24 cellular contexts compared by ENCODE assay signal in the genomic region with DNA sequence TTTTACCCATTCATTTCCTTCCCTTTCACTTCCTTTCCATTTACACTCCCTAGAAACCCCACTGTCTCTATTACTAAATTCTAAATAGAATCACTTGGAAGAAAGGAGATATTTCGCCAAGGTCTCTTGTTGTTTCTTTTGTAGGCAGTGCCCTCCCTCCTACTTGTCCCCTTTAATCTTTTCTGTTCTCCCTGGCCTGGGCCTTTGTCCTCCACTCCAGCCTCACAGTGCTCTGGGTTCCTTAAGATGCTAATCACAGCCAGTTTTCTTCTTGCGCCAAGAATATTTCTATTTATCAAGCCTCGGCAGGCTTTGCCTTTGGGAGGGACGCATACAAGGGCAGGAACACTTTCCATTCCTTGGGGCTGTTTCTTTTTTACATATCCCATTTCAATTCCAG.
"Had no signal": no experiment of that assay in that cellular context is flagged by ENCODE, and none has a peak within 500 bp of the region (broad histone marks: within the 10 kb centered on the region; RNA-seq: fewer than 3 reads in every experiment).

No MANE protein-coding gene starts in this region.

- H3K4me3 Mint-ChIP-seq: activated CD4-positive, alpha-beta T cell treated with anti-CD3 and anti-CD28 coated beads for 36 hours; activated CD8-positive, alpha-beta T cell treated with anti-CD3 and anti-CD28 coated beads for 36 hours; activated naive CD8-positive, alpha-beta T cell treated with anti-CD3 and anti-CD28 coated beads, Interleukin-2, amount 10 ng/mL, durations not matched to agents 7 days and 5 days had no signal

- H3K27me3 Mint-ChIP-seq: activated CD4-positive, alpha-beta T cell treated with anti-CD3 and anti-CD28 coated beads for 36 hours; activated CD8-positive, alpha-beta T cell treated with anti-CD3 and anti-CD28 coated beads for 36 hours; activated naive CD8-positive, alpha-beta T cell treated with anti-CD3 and anti-CD28 coated beads, Interleukin-2, amount 10 ng/mL, durations not matched to agents 7 days and 5 days had no signal

- DNase-seq: activated CD4-positive, alpha-beta T cell treated with anti-CD3 and anti-CD28 coated beads for 36 hours; activated CD4-positive, alpha-beta T cell treated with anti-CD3 and anti-CD28 coated beads, Interleukin-2, amount 50 U/mL, for 1 hour; activated CD8-positive, alpha-beta memory T cell treated with anti-CD3 and anti-CD28 coated beads, Interleukin-2, amount 50 U/mL, for 48 hours; activated CD8-positive, alpha-beta T cell treated with anti-CD3 and anti-CD28 coated beads for 36 hours; activated naive CD4-positive, alpha-beta T cell treated with anti-CD3 and anti-CD28 coated beads, Interleukin-2, amount 50 U/mL, for 16 hours; activated naive CD8-positive, alpha-beta T cell treated with anti-CD3 and anti-CD28 coated beads, Interleukin-2, amount 10 ng/mL, durations not matched to agents 7 days and 5 days; activated T-cell treated with anti-CD3 and anti-CD28 coated beads, Interleukin-2, amount 50 U/mL, for 1 hour; adrenal gland; NCI-H1092; NCI-H1417; NCI-H1930; NCI-H2171 treated with DMSO at 0.1 percent for 48 hours; NCI-H345; NCI-H510A; NCI-H526 treated with DMSO at 0.1 percent for 48 hours; NCI-H82; RPMI8226; T-helper 1 cell had no signal

- H3K36me3 Mint-ChIP-seq: activated naive CD8-positive, alpha-beta T cell treated with anti-CD3 and anti-CD28 coated beads, Interleukin-2, amount 10 ng/mL, durations not matched to agents 7 days and 5 days had no signal

- H3K27ac ChIP-seq: adrenal gland, breast epithelium, KMS-11, SK-N-MC, VCaP had no signal

- ATAC-seq: activated CD4-positive, alpha-beta T cell treated with anti-CD3 and anti-CD28 coated beads for 36 hours; activated CD8-positive, alpha-beta T cell treated with anti-CD3 and anti-CD28 coated beads for 36 hours; Panc1; Right ventricle myocardium inferior had no signal

- H3K4me1 Mint-ChIP-seq: activated CD4-positive, alpha-beta T cell treated with anti-CD3 and anti-CD28 coated beads for 36 hours; activated naive CD8-positive, alpha-beta T cell treated with anti-CD3 and anti-CD28 coated beads, Interleukin-2, amount 10 ng/mL, durations not matched to agents 7 days and 5 days had no signal

- H3K9me3 Mint-ChIP-seq: activated CD8-positive, alpha-beta T cell treated with anti-CD3 and anti-CD28 coated beads for 36 hours had no signal

- H3K27ac Mint-ChIP-seq: activated CD4-positive, alpha-beta T cell treated with anti-CD3 and anti-CD28 coated beads for 36 hours; activated CD8-positive, alpha-beta T cell treated with anti-CD3 and anti-CD28 coated beads for 36 hours; activated naive CD8-positive, alpha-beta T cell treated with anti-CD3 and anti-CD28 coated beads, Interleukin-2, amount 10 ng/mL, durations not matched to agents 7 days and 5 days had no signal
